ENCODE assay signal across 20 cellular contexts in the genomic region with DNA sequence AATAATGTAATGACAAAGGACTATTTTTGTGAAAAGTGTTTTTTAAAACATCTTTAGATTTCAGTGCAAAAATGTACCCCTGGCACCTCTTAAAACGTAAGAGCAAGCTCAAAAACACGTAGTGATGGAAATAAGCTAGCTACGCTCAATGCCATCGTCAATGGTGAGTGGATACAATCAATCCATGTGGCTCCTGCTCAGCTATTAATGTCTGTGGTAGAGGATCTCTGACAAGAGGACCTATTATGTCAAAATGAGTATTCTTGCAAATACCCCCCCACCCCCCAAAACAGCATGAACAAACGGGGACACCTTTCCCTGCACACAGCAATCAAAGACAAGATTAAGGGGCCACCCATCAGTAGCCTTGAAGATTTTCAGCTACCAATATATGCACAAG.
DNase-seq lines count a peak whose midpoint lies in the region; ATAC-seq, FAIRE-seq and TF ChIP-seq lines count a peak whose summit lies in the region.
"Had no signal": no experiment of that assay in that cellular context is flagged by ENCODE, and none has a peak within 500 bp of the region (broad histone marks: within the 10 kb centered on the region; RNA-seq: fewer than 3 reads in every experiment).

No MANE protein-coding gene starts in this region.

- no peak for TF ChIP-seq RAD21 in GM12878 (IDR thresholded peaks at IDR 0.05; ENCODE audit: insufficient read depth, low read depth, low read length)
- no peak for TF ChIP-seq RAD21 in neural cell (conservative IDR thresholded peaks at IDR 0.05)

- DNase-seq in GM12878 (ENCODE audit: low read depth, low spot score) (no peak), transverse colon (no peak), gastrocnemius medialis (no peak), tibial artery (no peak), DMS53 (lab: John Stamatoyannopoulos, UW) (no peak)
- DNase-seq: BE2C; Calu3; CD8-positive, alpha-beta memory T cell; DMS 273 treated with DMSO at 0.1 percent for 48 hours; DMS79; EL; KBM-7 had no signal

- BruUV-seq in GM12878 (replicated peaks; lab: Mats Ljungman, UMichigan), result no TSS peak

- no peak overlapping the region for H2AFZ ChIP-seq in GM12878 (ENCODE audit: control insufficient read depth, low read depth, low read length)
- H2AFZ ChIP-seq in neural cell (ENCODE audit: low read depth, low read length), result no peak overlapping the region

- no peaks in the 10 kb centered on the region for H3K79me2 ChIP-seq in GM12878 (ENCODE audit: control insufficient read depth, insufficient read depth, low read length)
- no peaks in the 10 kb centered on the region for H3K79me2 ChIP-seq in neural cell (replicated peaks; ENCODE audit: insufficient read depth, low read length)

- H3K9ac ChIP-seq in BLaER1 treated with 17β-estradiol and CSF1 and Interleukin-3, amounts not matched to agents 10 nM and 100 nM, result no peak overlapping the region
- H3K9ac ChIP-seq in GM12878 (ENCODE audit: control insufficient read depth, insufficient read depth, low read length) (no peak overlapping the region), neural cell (ENCODE audit: low read length) (no peak overlapping the region)

- intact Hi-C loops in GM12878 (cut with micrococcal nuclease; ENCODE audit: unreplicated experiment) (loop anchor here (5.0 kb wide), 1 partner anchor 74 kb away; no protein-coding TSS in a partner anchor), transverse colon (cut with DNase I; ENCODE audit: low total_unique reads) (no loop called here), gastrocnemius medialis (cut with DNase I; ENCODE audit: low total_unique reads) (no loop called here), tibial artery (cut with DNase I; ENCODE audit: low total_unique reads) (no loop called here)

- peaks cover 70 to 92% (median 86%) of the 10 kb centered on the region in 10 experiments for H3K4me1 ChIP-seq in BLaER1 treated with 17β-estradiol and CSF1 and Interleukin-3, amounts not matched to agents 10 nM and 100 nM
- no peaks in the 10 kb centered on the region for H3K4me1 ChIP-seq in HEK293 (ENCODE audit: control insufficient read depth, insufficient read depth, low read length)
- peaks cover 36% of the 10 kb centered on the region for H3K4me1 ChIP-seq in GM12878 (ENCODE audit: control insufficient read depth, insufficient read depth, low read length)
- peaks cover 19 to 43% (median 26%) of the 10 kb centered on the region in 4 donors for H3K4me1 ChIP-seq in transverse colon
- peaks cover 45 to 69% of the 10 kb centered on the region in 2 donors for H3K4me1 ChIP-seq in gastrocnemius medialis
- H3K4me1 ChIP-seq in tibial artery, result peaks cover 0 to 20% (median 11%) of the 10 kb centered on the region in 4 donors

- H4K20me1 ChIP-seq in BLaER1 treated with 17β-estradiol and CSF1 and Interleukin-3, amounts not matched to agents 10 nM and 100 nM, result peaks cover 0 to 60% (median 8%) of the 10 kb centered on the region in 11 experiments; a peak in 11 of 22 replicates
- no peaks in the 10 kb centered on the region for H4K20me1 ChIP-seq in GM12878 (ENCODE audit: control insufficient read depth, insufficient read depth)
- H4K20me1 ChIP-seq in neural cell (ENCODE audit: insufficient read depth), result no peaks in the 10 kb centered on the region

- FAIRE-seq in GM12878 (lab: Jason Lieb, UNC), result no peak
- FAIRE-seq: A204.1, G401.6, GM12892, H54 had no signal

- no peak for TF ChIP-seq CTCF in HEK293 (tag by site-specific recombination; IDR thresholded peaks at IDR 0.05)
- TF ChIP-seq CTCF in GM12878 (IDR thresholded peaks at IDR 0.05 in 2 of 3, conservative IDR thresholded peaks at IDR 0.05 in 1 of 3; ENCODE audit: control insufficient read depth in 2 of 3, extremely low read depth in 1 of 3, insufficient read depth in 1 of 3, low read depth in 3 of 3, low read length in 3 of 3), result no peak
- no peak for TF ChIP-seq CTCF in neural cell (IDR thresholded peaks at IDR 0.05; ENCODE audit: poor library complexity, severe bottlenecking)
- TF ChIP-seq CTCF in transverse colon (IDR thresholded peaks at IDR 0.05), result no peak
- TF ChIP-seq CTCF in gastrocnemius medialis (IDR thresholded peaks at IDR 0.05 in 4 of 5, conservative IDR thresholded peaks at IDR 0.05 in 1 of 5), result no peak
- no peak for TF ChIP-seq CTCF in tibial artery (IDR thresholded peaks at IDR 0.05)

- H3K9me3 ChIP-seq in BLaER1 treated with 17β-estradiol and CSF1 and Interleukin-3, amounts not matched to agents 10 nM and 100 nM (replicated peaks in 1 of 11), result peaks cover 11 to 18% (median 14%) of the 10 kb centered on the region in 11 experiments; a peak in 21 of 22 replicates
- H3K9me3 ChIP-seq in HEK293 (ENCODE audit: control insufficient read depth, insufficient read depth, low read depth, low read length), result no peaks in the 10 kb centered on the region
- H3K9me3 ChIP-seq in GM12878 (replicated peaks; ENCODE audit: control insufficient read depth, insufficient read depth, low read length), result peaks cover 3% of the 10 kb centered on the region; the same call in 2 of the 3 replicates
- H3K9me3 ChIP-seq in neural cell (ENCODE audit: low read length), result peaks cover 4% of the 10 kb centered on the region
- H3K9me3 ChIP-seq in transverse colon, result no peaks in the 10 kb centered on the region
- H3K9me3 ChIP-seq in gastrocnemius medialis, result peaks cover 0 to 4% (median 0%) of the 10 kb centered on the region in 3 donors
- peaks cover 0 to 10% (median 0%) of the 10 kb centered on the region in 3 donors for H3K9me3 ChIP-seq in tibial artery
- H3K9me3 ChIP-seq: BE2C had no signal

- in situ Hi-C loops in GM12878 (cut with MboI) (no loop called here), transverse colon (cut with MboI; ENCODE audit: low pct_ligation_motif_present in 1 of 4, low pct_unique_long_range_greater_than_20kb in 1 of 4, low sequenced_read_pairs in 3 of 4) (no loop called here), gastrocnemius medialis (cut with MboI; ENCODE audit: low sequenced_read_pairs in 4 of 4) (no loop called here)

- no peak for ATAC-seq in GM12878
- no peak for ATAC-seq in gastrocnemius medialis
- ATAC-seq: HCT116 had no signal

- CTCF ChIA-PET in HEK293 (lab: Yijun Ruan, JAX) (interaction anchor here (0.5 kb wide), 2 partner anchors 22 to 90 kb away, joined by 3 to 4 read pairs; no protein-coding TSS in a partner anchor), GM12878 (lab: Yijun Ruan, JAX) (interaction anchor here (1.5 to 3.6 kb wide), 4 partner anchors 22 to 213 kb away, joined by 3 to 16 read pairs (median 5); no protein-coding TSS in a partner anchor)

- no peaks in the 10 kb centered on the region for H3F3A ChIP-seq in neural cell (ENCODE audit: insufficient read depth, low read length, poor library complexity, severe bottlenecking)

- no peaks in the 10 kb centered on the region for H3K9me2 ChIP-seq in neural cell (ENCODE audit: insufficient read depth, low read length)

- H3K4me2 ChIP-seq in BLaER1 treated with 17β-estradiol and CSF1 and Interleukin-3, amounts not matched to agents 10 nM and 100 nM, result peak overlapping the region; percentile 28 to 92 (median 65); a peak in 18 of 22 replicates
- H3K4me2 ChIP-seq in GM12878 (ENCODE audit: control insufficient read depth, insufficient read depth) (no peak overlapping the region), neural cell (ENCODE audit: low read length) (no peak overlapping the region)

- H3K27me3 ChIP-seq in BLaER1 treated with 17β-estradiol and CSF1 and Interleukin-3, amounts not matched to agents 10 nM and 100 nM, result no peaks in the 10 kb centered on the region
- H3K27me3 ChIP-seq in GM12878 (replicated peaks in 1 of 2; ENCODE audit: control insufficient read depth in 2 of 2, insufficient read depth in 2 of 2, low read length in 1 of 2), result no peaks in the 10 kb centered on the region
- H3K27me3 ChIP-seq in neural cell (ENCODE audit: insufficient read depth, low read depth, low read length), result no peaks in the 10 kb centered on the region
- H3K27me3 ChIP-seq in transverse colon, result no peaks in the 10 kb centered on the region
- H3K27me3 ChIP-seq in gastrocnemius medialis, result no peaks in the 10 kb centered on the region
- H3K27me3 ChIP-seq in tibial artery, result no peaks in the 10 kb centered on the region
- H3K27me3 ChIP-seq: BE2C had no signal

- POLR2A ChIA-PET in HEK293 (lab: Yijun Ruan, JAX), result no interaction called here
- POLR2A ChIA-PET in GM12878 (lab: Charles Lee), result interaction anchor here (0.6 to 1.0 kb wide), 4 partner anchors 23 to 143 kb away, joined by 3 to 6 read pairs (median 3); no protein-coding TSS in a partner anchor

- no peak for TF ChIP-seq EP300 in GM12878 (IDR thresholded peaks at IDR 0.05; ENCODE audit: borderline replicate concordance in 1 of 2, control insufficient read depth in 1 of 2, low read depth in 2 of 2, low read length in 2 of 2)
- TF ChIP-seq EP300 in neural cell (conservative IDR thresholded peaks at IDR 0.05; ENCODE audit: poor library complexity, severe bottlenecking), result no peak
- no peak for TF ChIP-seq EP300 in transverse colon (IDR thresholded peaks at IDR 0.05; ENCODE audit: low read depth)

- no peak for TF ChIP-seq POLR2A in GM12878 (IDR thresholded peaks at IDR 0.05; ENCODE audit: low read depth, low read length)
- TF ChIP-seq POLR2A in transverse colon (IDR thresholded peaks at IDR 0.05), result no peak
- TF ChIP-seq POLR2A in gastrocnemius medialis (IDR thresholded peaks at IDR 0.05), result no peak

- H3K36me3 ChIP-seq in BLaER1 treated with 17β-estradiol and CSF1 and Interleukin-3, amounts not matched to agents 10 nM and 100 nM, result peaks cover 7 to 51% (median 22%) of the 10 kb centered on the region in 11 experiments; a peak in 18 of 22 replicates
- H3K36me3 ChIP-seq in HEK293 (ENCODE audit: control insufficient read depth in 2 of 2, insufficient read depth in 1 of 2, low read length in 2 of 2) (peaks cover 6 to 39% of the 10 kb centered on the region in 2 experiments; a peak in 2 of 3 replicates), GM12878 (ENCODE audit: control insufficient read depth in 2 of 2, insufficient read depth in 2 of 2, low read length in 1 of 2) (peaks cover 17 to 18% of the 10 kb centered on the region in 2 experiments), neural cell (ENCODE audit: insufficient read depth, low read length) (no peaks in the 10 kb centered on the region), transverse colon (peaks cover 0 to 6% (median 0%) of the 10 kb centered on the region in 4 donors), gastrocnemius medialis (peaks cover 0 to 25% of the 10 kb centered on the region in 2 donors), tibial artery (peaks cover 32 to 44% (median 38%) of the 10 kb centered on the region in 3 donors)

- RAD21 ChIA-PET in GM12878 (lab: Charles Lee; ENCODE audit: unreplicated experiment), result interaction anchor here (0.6 to 1.5 kb wide), 3 partner anchors 12 to 276 kb away, joined by 3 to 5 read pairs (median 4); no protein-coding TSS in a partner anchor

- SMC1A ChIA-PET in GM12878 (lab: Charles Lee; ENCODE audit: uncharacterized antibody, unreplicated experiment), result interaction anchor here (0.9 to 11.1 kb wide), 10 partner anchors 11 to 93 kb away, joined by 3 to 110 read pairs (median 4); no protein-coding TSS in a partner anchor

- no peak overlapping the region for H3K4me3 ChIP-seq in BLaER1 treated with 17β-estradiol and CSF1 and Interleukin-3, amounts not matched to agents 10 nM and 100 nM
- H3K4me3 ChIP-seq in HEK293 (ENCODE audit: low read depth, low read length) (no peak overlapping the region), GM12878 (no peak overlapping the region), neural cell (ENCODE audit: low read length) (no peak overlapping the region), transverse colon (no peak overlapping the region), gastrocnemius medialis (no peak overlapping the region), tibial artery (no peak overlapping the region)

- H3K27ac ChIP-seq in BLaER1 treated with 17β-estradiol and CSF1 and Interleukin-3, amounts not matched to agents 10 nM and 100 nM, result peak overlapping the region in 4 of 11 experiments; percentile 10 to 34 (median 16); a peak in 3 of 22 replicates
- H3K27ac ChIP-seq in HEK293 (ENCODE audit: extremely low read depth, low read depth, low read length) (no peak overlapping the region), GM12878 (ENCODE audit: control insufficient read depth, insufficient read depth) (no peak overlapping the region), neural cell (ENCODE audit: low read length) (peak overlapping the region; percentile 47), transverse colon (no peak overlapping the region), gastrocnemius medialis (peak overlapping the region in 1 of 4 donors; percentile 86), tibial artery (no peak overlapping the region)

- WGBS in GM12878 (ENCODE audit: insufficient coverage, insufficient replicate concordance, low lambda C conversion rate, missing lambda C conversion rate), result 95% methylated on average over 5 of the region's 5 CpGs
- 88 to 96% methylated on average over 4 to 5 of the region's 5 CpGs for WGBS in transverse colon (ENCODE audit: low coverage in 1 of 2), 2 donors

Comparison
In these comparisons a context has a peak if more than half of its experiments do, and no peak if none do; other contexts are left out.
1. H3K4me2 ChIP-seq: peak in BLaER1 treated with 17β-estradiol and CSF1 and Interleukin-3, amounts not matched to agents 10 nM and 100 nM (11 of 11); none in GM12878 (single experiment) and neural cell (single experiment).